8 cellular contexts compared by ENCODE assay signal in the genomic region with DNA sequence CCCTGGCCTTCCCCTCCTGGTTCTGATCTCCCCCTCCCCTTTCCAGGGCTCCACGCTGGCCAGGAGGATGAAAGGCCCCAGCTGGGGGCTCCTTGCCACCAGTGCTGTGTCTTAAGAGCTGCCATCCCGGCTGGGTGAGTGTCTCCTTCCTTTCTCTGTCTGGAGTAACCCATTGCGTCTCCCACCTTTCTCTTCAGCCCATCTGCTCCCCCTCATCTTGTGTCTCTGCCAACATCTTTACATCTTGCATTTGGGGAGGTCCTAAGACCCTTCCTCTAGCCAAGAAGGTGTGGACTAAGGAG. TPM values are rescaled to one million over a fixed set of nuclear protein-coding genes. Genes with fewer than 3 reads are reported as not detected.
DNase-seq lines count a peak whose midpoint lies in the region; ATAC-seq, FAIRE-seq and TF ChIP-seq lines count a peak whose summit lies in the region.

No MANE protein-coding gene starts in this region.

- peak overlapping the region; percentile 73 for H3K4me3 ChIP-seq in HUES48 (ENCODE audit: low read depth, low read length)
- peak overlapping the region; percentile 87 to 89 for H3K4me3 ChIP-seq in kidney (ENCODE audit: low read length in 2 of 2)

- H3K4me1 Mint-ChIP-seq in stimulated activated naive B cell treated with anti-CD40 and anti-IgM and Interleukin-4, amounts not matched to agents 10 μg/mL and 1 μg/mL and 100 μg/mL, for 72 hours = peaks cover 20 to 44% of the 10 kb centered on the region in 2 donors

- CTCF ChIA-PET in GM10248 (lab: Yijun Ruan, JAX) = interaction anchor here (0.7 to 16.2 kb wide), 4 partner anchors 12 to 21 kb away, joined by 3 to 136 read pairs (median 14); a partner anchor contains a TSS

- 0 to 10% (median 8%) methylated on average over 3 of the region's 3 CpGs for WGBS in adipose tissue, 3 donors

- H3K27me3 ChIP-seq in HUES48 (ENCODE audit: control insufficient read depth, insufficient read depth, low read length) = peaks cover 15% of the 10 kb centered on the region

- peaks cover 15% of the 10 kb centered on the region for H3K36me3 ChIP-seq in HUES48 (ENCODE audit: control insufficient read depth, insufficient read depth, low read length)
- H3K36me3 ChIP-seq in kidney (ENCODE audit: control insufficient read depth in 1 of 2, insufficient read depth in 2 of 2, low read length in 2 of 2) = peaks cover 16 to 32% of the 10 kb centered on the region in 2 donors

- H3K4me1 ChIP-seq in HUES48 (ENCODE audit: control insufficient read depth, insufficient read depth, low read length) (no peaks in the 10 kb centered on the region; the same call in 1 of the 2 replicates), kidney (ENCODE audit: control insufficient read depth in 1 of 2, insufficient read depth in 1 of 2, low read depth in 1 of 2, low read length in 2 of 2) (peaks cover 20 to 28% of the 10 kb centered on the region in 2 donors)

- POLR2A ChIA-PET in GM10248 (lab: Yijun Ruan, JAX) = interaction anchor here (0.6 to 1.6 kb wide), 2 partner anchors 14 to 1836 kb away, joined by 3 to 8 read pairs; a partner anchor contains a TSS

- TF ChIP-seq CTCF in kidney (IDR thresholded peaks at IDR 0.05; ENCODE audit: borderline replicate concordance, extremely low read depth, insufficient read depth) (no peak), GM10248 (IDR thresholded peaks at IDR 0.05; ENCODE audit: control extremely low read depth, extremely low read depth, low read depth, missing control alignments) (no peak)

- H3K27ac Mint-ChIP-seq in stimulated activated naive B cell treated with anti-CD40 and anti-IgM and Interleukin-4, amounts not matched to agents 10 μg/mL and 1 μg/mL and 100 μg/mL, for 72 hours = peak overlapping the region; percentile 93

- no peaks in the 10 kb centered on the region for H3K27me3 Mint-ChIP-seq in stimulated activated naive B cell treated with anti-CD40 and anti-IgM and Interleukin-4, amounts not matched to agents 10 μg/mL and 1 μg/mL and 100 μg/mL, for 72 hours

- no peak for DNase-seq in kidney
- no peak for DNase-seq in stimulated activated naive B cell treated with anti-CD40 and anti-IgM and Interleukin-4, amounts not matched to agents 10 μg/mL and 1 μg/mL and 100 μg/mL, for 72 hours
- DNase-seq in NCI-H146 treated with DMSO at 0.1 percent for 48 hours (lab: John Stamatoyannopoulos, UW; ENCODE audit: unreplicated experiment) = no peak
- no peak for DNase-seq in NCI-H748 treated with DMSO at 0.1 percent for 48 hours (lab: John Stamatoyannopoulos, UW)
- DNase-seq in GM10248 (ENCODE audit: extremely low spot score) = no peak
- DNase-seq in RKO (ENCODE audit: low spot score) = no peak

- FAIRE-seq in kidney (lab: Jason Lieb, UNC) = no peak

- H3K9me3 ChIP-seq in HUES48 (ENCODE audit: control insufficient read depth, insufficient read depth, low read length) (no peaks in the 10 kb centered on the region), kidney (ENCODE audit: control insufficient read depth in 1 of 2, low read length in 2 of 2) (no peaks in the 10 kb centered on the region)

- peak overlapping the region; percentile 80 to 90 for H3K4me3 Mint-ChIP-seq in stimulated activated naive B cell treated with anti-CD40 and anti-IgM and Interleukin-4, amounts not matched to agents 10 μg/mL and 1 μg/mL and 100 μg/mL, for 72 hours

- no peaks in the 10 kb centered on the region for H3K9me3 Mint-ChIP-seq in stimulated activated naive B cell treated with anti-CD40 and anti-IgM and Interleukin-4, amounts not matched to agents 10 μg/mL and 1 μg/mL and 100 μg/mL, for 72 hours

- no peak for ATAC-seq in stimulated activated naive B cell treated with anti-CD40 and anti-IgM and Interleukin-4, amounts not matched to agents 10 μg/mL and 1 μg/mL and 100 μg/mL, for 72 hours (replicated peaks)

- peaks cover 12 to 26% of the 10 kb centered on the region in 2 donors for H3K36me3 Mint-ChIP-seq in stimulated activated naive B cell treated with anti-CD40 and anti-IgM and Interleukin-4, amounts not matched to agents 10 μg/mL and 1 μg/mL and 100 μg/mL, for 72 hours

- H3K9ac ChIP-seq in HUES48 (ENCODE audit: low read depth, low read length) (peak overlapping the region; percentile 65), kidney (ENCODE audit: low read length in 2 of 2) (peak overlapping the region; percentile 91 to 98)

- intact Hi-C loops in kidney (cut with DNase I) = no loop called here

- H3K27ac ChIP-seq in HUES48 (ENCODE audit: low read depth, low read length) = peak overlapping the region; percentile 86
- H3K27ac ChIP-seq in adipose tissue (ENCODE audit: low read depth, low read length) = peak overlapping the region; percentile 7
- peak overlapping the region; percentile 88 to 91 for H3K27ac ChIP-seq in kidney (ENCODE audit: low read depth in 2 of 2, low read length in 2 of 2)

RNA-seq across cellular contexts. Expression of a gene that starts 0.5 kb away (rescaled TPM):
- polyA plus RNA-seq in adipose tissue (100 to 1,000 TPM in 1 of 3 donors, 10 to 100 TPM in 2; 37.9 to 122 (median 58.9) TPM), kidney (ENCODE audit: insufficient read depth, low read depth, low replicate concordance) (35.6 TPM)
- total RNA-seq in kidney = 43.6 TPM

RNA-seq across cellular contexts. Expression of a gene that starts 4.4 kb away (rescaled TPM):
- polyA plus RNA-seq in adipose tissue (10 to 100 TPM in 1 of 3 donors, 1 to 10 TPM in 2; 6.0 to 16.1 (median 6.2) TPM), kidney (ENCODE audit: insufficient read depth, low read depth, low replicate concordance) (22.8 TPM)
- total RNA-seq in kidney = 17.3 TPM

RNA-seq across cellular contexts. Expression of a gene that starts 14.2 kb away (rescaled TPM):
- 100 to 1,000 TPM in 2 of 3 donors, 10 to 100 TPM in 1; 50.4 to 124 (median 110) TPM for polyA plus RNA-seq in adipose tissue
- 145 TPM for total RNA-seq in kidney
- polyA plus RNA-seq in kidney (ENCODE audit: insufficient read depth, low read depth, low replicate concordance) = 140 TPM

RNA-seq across cellular contexts. Expression of a gene that starts 21.2 kb away (rescaled TPM):
- 1 to 10 TPM; 3.5 to 6.4 (median 3.8) TPM for polyA plus RNA-seq in adipose tissue
- 14.8 TPM for total RNA-seq in kidney
- polyA plus RNA-seq in kidney (ENCODE audit: insufficient read depth, low read depth, low replicate concordance) = 18.5 TPM

RNA-seq across cellular contexts. Expression of a gene that starts 45.6 kb away (rescaled TPM):
- 1 to 10 TPM; 8.4 to 9.9 (median 9.5) TPM for polyA plus RNA-seq in adipose tissue
- 35.3 TPM for total RNA-seq in kidney
- polyA plus RNA-seq in kidney (ENCODE audit: insufficient read depth, low read depth, low replicate concordance) = 61.2 TPM

Comparison
In these comparisons a context has a peak if more than half of its experiments do, and no peak if none do; other contexts are left out.
1. H3K27ac ChIP-seq: peak in every context shown above with its lines; median percentile 90 in kidney; 86 in HUES48; 7 in adipose tissue.